20 cellular contexts compared by ENCODE assay signal in genomic region chr6:22845467-22845866, GRCh38.
"Had no signal": no experiment of that assay in that cellular context is flagged by ENCODE, and none has a peak within 500 bp of the region (broad histone marks: within the 10 kb centered on the region; RNA-seq: fewer than 3 reads in every experiment).

No MANE protein-coding gene starts in this region.

- H3K27me3 ChIP-seq: SJSA1 had no signal

- H3K9me3 ChIP-seq: SJSA1 had no signal

- DNase-seq: Karpas-422, KG1, MV-4-11, NCI-H1048, NCI-H1105 treated with DMSO at 0.1 percent for 48 hours, NCI-H1417 treated with DMSO at 0.1 percent for 48 hours, NCI-H146, NCI-H1694 treated with DMSO at 0.1 percent for 48 hours, NCI-H1930, NCI-H2081, NCI-H2107, NCI-H2227 treated with DMSO at 0.1 percent for 48 hours, NCI-H524 treated with DMSO at 0.1 percent for 48 hours, NCI-H69, NCI-H774, Right ventricle myocardium superior, RPMI8226, SIG-M5 had no signal

- H3K27ac ChIP-seq: SJSA1, SK-N-MC had no signal

- H3K4me3 ChIP-seq: SJSA1, SK-N-MC had no signal

- H3K4me1 ChIP-seq: SJSA1 had no signal

- H3K36me3 ChIP-seq: SJSA1 had no signal
